13 cellular contexts compared by ENCODE assay signal in the genomic region with DNA sequence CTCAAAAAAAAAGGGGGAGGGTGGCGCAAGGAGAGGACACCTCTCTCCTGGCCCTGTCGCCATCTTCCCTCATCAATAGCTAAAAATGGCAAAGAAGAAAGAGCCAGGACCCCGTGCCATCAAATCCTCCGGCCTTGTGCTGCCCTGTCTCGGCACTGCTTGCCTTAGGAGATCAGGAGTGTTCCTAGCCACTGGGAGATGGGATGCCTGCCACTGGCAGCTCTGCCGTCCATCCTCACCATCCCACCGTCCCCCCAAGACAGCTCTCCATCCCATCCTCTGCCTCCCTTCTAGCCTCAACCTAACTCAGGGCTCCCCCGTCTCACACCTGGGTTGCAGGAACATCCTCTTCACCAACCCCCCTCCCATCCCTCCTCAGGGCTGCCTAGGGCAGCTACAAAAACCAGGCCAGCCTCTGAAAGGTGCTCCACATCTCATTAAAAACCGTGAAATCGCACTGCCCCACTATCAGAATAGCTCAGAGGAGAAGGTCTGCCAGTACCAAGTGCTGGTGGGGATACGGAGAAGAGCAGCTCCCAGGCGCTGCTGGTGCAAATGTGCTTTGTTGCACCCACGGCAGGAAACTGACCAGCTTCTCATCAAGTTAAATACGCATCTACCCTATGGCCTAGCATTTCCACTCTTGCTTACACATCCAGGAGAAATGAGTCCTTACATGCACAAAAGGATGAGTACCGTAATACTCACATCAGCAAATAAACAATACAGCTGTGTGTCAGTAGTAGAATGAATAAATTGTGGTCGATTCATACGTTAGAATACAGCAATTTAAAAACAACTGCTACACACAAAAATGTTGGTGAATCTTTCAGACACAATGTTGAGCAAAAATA. TPM values are rescaled to one million over a fixed set of nuclear protein-coding genes. Genes with fewer than 3 reads are reported as not detected.
A peak's percentile ranks its signal among the peaks of the same experiment; 100 is the strongest.
DNase-seq lines count a peak whose midpoint lies in the region; ATAC-seq and TF ChIP-seq lines count a peak whose summit lies in the region.
"Had no signal": no experiment of that assay in that cellular context is flagged by ENCODE, and none has a peak within 500 bp of the region (broad histone marks: within the 10 kb centered on the region; RNA-seq: fewer than 3 reads in every experiment).

No MANE protein-coding gene starts in this region.

- H3K4me3 Mint-ChIP-seq in endothelial cell (ENCODE audit: unreplicated experiment), result no peak overlapping the region

- peak overlapping the region; percentile 51 for H3K4me3 ChIP-seq in adipocyte (ENCODE audit: low read length)
- H3K4me3 ChIP-seq in uterus, result no peak overlapping the region
- H3K4me3 ChIP-seq in aorta (ENCODE audit: low read length in 2 of 2), result no peak overlapping the region
- H3K4me3 ChIP-seq: SK-N-MC, tibial artery had no signal

- H3K27me3 Mint-ChIP-seq in endothelial cell (ENCODE audit: unreplicated experiment), result peaks cover 17% of the 10 kb centered on the region

- H3K27me3 ChIP-seq in adipocyte (replicated peaks; ENCODE audit: control insufficient read depth, insufficient read depth, low read length), result no peaks in the 10 kb centered on the region
- no peaks in the 10 kb centered on the region for H3K27me3 ChIP-seq in uterus
- H3K27me3 ChIP-seq in aorta (ENCODE audit: control insufficient read depth in 1 of 2, insufficient read depth in 2 of 2, low read length in 1 of 2), result no peaks in the 10 kb centered on the region
- H3K27me3 ChIP-seq: tibial artery had no signal

- peaks cover 40% of the 10 kb centered on the region for H3K36me3 ChIP-seq in adipocyte (ENCODE audit: control insufficient read depth, insufficient read depth, low read length, severe bottlenecking)
- H3K36me3 ChIP-seq in uterus, result no peaks in the 10 kb centered on the region
- peaks cover 0 to 3% of the 10 kb centered on the region in 2 donors for H3K36me3 ChIP-seq in aorta (ENCODE audit: control insufficient read depth in 1 of 2, insufficient read depth in 2 of 2, low read length in 1 of 2)

- peaks cover 24% of the 10 kb centered on the region for H3K36me3 Mint-ChIP-seq in endothelial cell (ENCODE audit: low read depth, unreplicated experiment)

- H3K4me1 ChIP-seq in adipocyte (ENCODE audit: control insufficient read depth, insufficient read depth, low read length) (peaks cover 30% of the 10 kb centered on the region), uterus (no peaks in the 10 kb centered on the region), aorta (ENCODE audit: control insufficient read depth in 1 of 2, insufficient read depth in 2 of 2, low read length in 2 of 2) (no peaks in the 10 kb centered on the region)

- H3K27ac ChIP-seq in uterus, result peak overlapping the region; percentile 44 to 59
- H3K27ac ChIP-seq in aorta (ENCODE audit: low read depth in 1 of 2, low read length in 2 of 2), result no peak overlapping the region
- H3K27ac ChIP-seq: SK-N-MC, tibial artery had no signal

- H3K27ac Mint-ChIP-seq in endothelial cell (ENCODE audit: unreplicated experiment), result no peak overlapping the region

- peaks cover 8% of the 10 kb centered on the region for H3K4me1 Mint-ChIP-seq in endothelial cell (ENCODE audit: unreplicated experiment)

- no peaks in the 10 kb centered on the region for H3K9me3 Mint-ChIP-seq in endothelial cell (ENCODE audit: unreplicated experiment)

- TF ChIP-seq CTCF in uterus (IDR thresholded peaks at IDR 0.05), result no peak
- no peak for TF ChIP-seq CTCF in endothelial cell (IDR thresholded peaks at IDR 0.05; ENCODE audit: unreplicated experiment)

- intact Hi-C loops in Right ventricle myocardium inferior (cut with DNase I) (no loop called here), cardiac septum (cut with DNase I) (no loop called here), uterus (cut with DNase I; ENCODE audit: low total_unique reads) (no loop called here), aorta (cut with DNase I) (no loop called here)

- DNase-seq in Right ventricle myocardium inferior (ENCODE audit: missing footprints), result no peak
- no peak for DNase-seq in cardiac septum (ENCODE audit: low spot score)
- peak; percentile 42 for DNase-seq in adipocyte (ENCODE audit: low read depth)
- DNase-seq in iris pigment epithelial cell (ENCODE audit: low read depth), result peak; percentile 69
- DNase-seq in uterus, result no peak
- no peak for DNase-seq in NCI-H187 (lab: John Stamatoyannopoulos, UW)
- DNase-seq in aorta, result no peak
- DNase-seq in endothelial cell (ENCODE audit: low spot score), result no peak
- DNase-seq: posterior cingulate gyrus, tibial artery had no signal

- WGBS in aorta, 2 donors, result 81 to 83% methylated on average over 17 of the region's 17 CpGs

- ATAC-seq in Right ventricle myocardium inferior (peak; percentile 14), aorta (ENCODE audit: low FRiP score) (no peak)

- H3K9ac ChIP-seq in adipocyte (ENCODE audit: low read length), result peak overlapping the region; percentile 30

- TF ChIP-seq POLR2A in uterus (IDR thresholded peaks at IDR 0.05), result no peak

- no peaks in the 10 kb centered on the region for H3K9me3 ChIP-seq in adipocyte (ENCODE audit: control insufficient read depth, low read length)
- no peaks in the 10 kb centered on the region for H3K9me3 ChIP-seq in uterus
- H3K9me3 ChIP-seq in aorta (ENCODE audit: control insufficient read depth, low read length), result no peaks in the 10 kb centered on the region
- H3K9me3 ChIP-seq: tibial artery had no signal

RNA-seq across cellular contexts. Expression of a gene that starts 31.7 kb away (rescaled TPM):
- 44.1 TPM for total RNA-seq in Right ventricle myocardium inferior
- 24.0 TPM for total RNA-seq in cardiac septum
- total RNA-seq in uterus, result 10 to 100 TPM in 3 of 4 donors, 1 to 10 TPM in 1; 3.8 to 53.8 (median 14.9) TPM
- total RNA-seq in aorta, result 1 to 10 TPM; 4.4 to 5.8 TPM
- polyA plus RNA-seq in aorta, result 10 to 100 TPM in 1 of 2 donors, 1 to 10 TPM in 1; 6.9 to 21.4 TPM
- 4.1 TPM for total RNA-seq in endothelial cell (ENCODE audit: unreplicated experiment)

RNA-seq across cellular contexts. Expression of a gene that starts 47.2 kb away (rescaled TPM):
- not detected for total RNA-seq in Right ventricle myocardium inferior
- total RNA-seq in cardiac septum, result not detected
- total RNA-seq in uterus, result not detected
- not detected for total RNA-seq in aorta
- polyA plus RNA-seq in aorta, result under 1 TPM in 1 of 2 donors, not detected in 1; 0.28 TPM
- total RNA-seq in endothelial cell (ENCODE audit: unreplicated experiment), result not detected
- total RNA-seq: activated CD8-positive, alpha-beta memory T cell treated with anti-CD3 and anti-CD28 coated beads for 36 hours; epithelial cell of proximal tubule had no signal

Comparison
In these comparisons a context has a peak if more than half of its experiments do, and no peak if none do; other contexts are left out.
1. DNase-seq: peak in adipocyte (single experiment) and iris pigment epithelial cell (single experiment); none in Right ventricle myocardium inferior (single experiment), cardiac septum (single experiment), uterus (0 of 2), NCI-H187 (0 of 2), aorta (0 of 2) and endothelial cell (single experiment).
2. H3K27ac ChIP-seq: peak in uterus (2 of 2); none in aorta (0 of 2).